Comparison of ENCODE assay signal across 28 cellular contexts in genomic region chr6:56999049-56999448, GRCh38. TPM values are rescaled to one million over a fixed set of nuclear protein-coding genes. Genes with fewer than 3 reads are reported as not detected.
"Had no signal": no experiment of that assay in that cellular context is flagged by ENCODE, and none has a peak within 500 bp of the region (broad histone marks: within the 10 kb centered on the region; RNA-seq: fewer than 3 reads in every experiment).

No MANE protein-coding gene starts in this region.

- H3K27me3 ChIP-seq: pancreas, stomach, testis, thyroid gland, transverse colon, upper lobe of right lung had no signal

- H3K36me3 ChIP-seq: left ventricle myocardium inferior, pancreas, prostate gland, stomach, thyroid gland, transverse colon, upper lobe of right lung had no signal

- H3K36me3 Mint-ChIP-seq: immature natural killer cell; naive thymus-derived CD4-positive, alpha-beta T cell had no signal

- DNase-seq: hypothalamus; immature natural killer cell; left ventricle myocardium inferior; midbrain; mucosa of descending colon; naive thymus-derived CD4-positive, alpha-beta T cell; pancreas; posterior cingulate gyrus; retina; right cardiac atrium; stimulated activated CD4-positive, alpha-beta T cell treated with anti-CD3 and anti-CD28 coated beads, Interleukin-12 subunit alpha, Interleukin-12 subunit beta, amount 100 ng/mL, for 4 hours; stimulated activated CD4-positive, alpha-beta T cell treated with anti-CD3 and anti-CD28 coated beads, Interleukin-15, amount 100 ng/mL, for 24 hours; stimulated activated CD4-positive, alpha-beta T cell treated with anti-CD3 and anti-CD28 coated beads, Interleukin-2, amount 100 ng/mL, for 24 hours; stimulated activated CD4-positive, alpha-beta T cell treated with anti-CD3 and anti-CD28 coated beads, Interleukin-4, amount 100 ng/mL, for 1 hour; stimulated activated naive B cell treated with anti-CD40 and anti-IgM and Interleukin-4, amounts not matched to agents 10 μg/mL and 1 μg/mL and 100 μg/mL, for 72 hours; stimulated activated naive CD8-positive, alpha-beta T cell treated with anti-CD3 and anti-CD28 coated beads, Interleukin-15, Interleukin-2, amounts not matched to agents 100 U/mL and 50 U/mL, for 24 hours; stomach; testis; thyroid gland; transverse colon; upper lobe of right lung had no signal

- H3K9me3 Mint-ChIP-seq: natural killer cell treated with Interleukin-12 subunit alpha and Interleukin-12 subunit beta and Interleukin-15 and Interleukin-18, amount 100 ng/mL, for 72 hours had no signal

- H3K4me1 ChIP-seq: left ventricle myocardium inferior, pancreas, prostate gland, stomach, testis, thyroid gland, transverse colon, upper lobe of right lung had no signal

- H3K4me1 Mint-ChIP-seq: immature natural killer cell; memory B cell; naive thymus-derived CD4-positive, alpha-beta T cell; stimulated activated naive B cell treated with anti-CD40 and anti-IgM and Interleukin-4, amounts not matched to agents 10 μg/mL and 1 μg/mL and 100 μg/mL, for 72 hours had no signal

- H3K27ac Mint-ChIP-seq: immature natural killer cell; memory B cell; naive thymus-derived CD4-positive, alpha-beta T cell; natural killer cell treated with Interleukin-12 subunit alpha and Interleukin-12 subunit beta and Interleukin-15 and Interleukin-18, amount 100 ng/mL, for 72 hours; stimulated activated naive B cell treated with anti-CD40 and anti-IgM and Interleukin-4, amounts not matched to agents 10 μg/mL and 1 μg/mL and 100 μg/mL, for 72 hours had no signal

- H3K9me3 ChIP-seq: mucosa of descending colon, pancreas, prostate gland, testis, thyroid gland, transverse colon, upper lobe of right lung had no signal

- H3K4me3 Mint-ChIP-seq: immature natural killer cell; memory B cell; naive thymus-derived CD4-positive, alpha-beta T cell; natural killer cell treated with Interleukin-12 subunit alpha and Interleukin-12 subunit beta and Interleukin-15 and Interleukin-18, amount 100 ng/mL, for 72 hours; stimulated activated naive B cell treated with anti-CD40 and anti-IgM and Interleukin-4, amounts not matched to agents 10 μg/mL and 1 μg/mL and 100 μg/mL, for 72 hours had no signal

- H3K27ac ChIP-seq: left ventricle myocardium inferior, pancreas, prostate gland, stomach, testis, thyroid gland, transverse colon, upper lobe of right lung had no signal

- H3K4me3 ChIP-seq: left ventricle myocardium inferior, lung, mucosa of descending colon, pancreas, prostate gland, skin epidermis, stomach, testis, thyroid gland, transverse colon, upper lobe of right lung had no signal

- FAIRE-seq: islet of Langerhans, pancreas, urothelium cell line had no signal

RNA-seq across cellular contexts. Expression of gene BEND6, which starts 44.1 kb away (rescaled TPM):
- polyA plus RNA-seq: naive thymus-derived CD4-positive, alpha-beta T cell had no signal
